ENCODE assay signal across 21 cellular contexts in genomic region chr2:182891611-182892010, GRCh38. TPM values are rescaled to one million over a fixed set of nuclear protein-coding genes. Genes with fewer than 3 reads are reported as not detected.
DNase-seq lines count a peak whose midpoint lies in the region; TF ChIP-seq lines count a peak whose summit lies in the region.
"Had no signal": no experiment of that assay in that cellular context is flagged by ENCODE, and none has a peak within 500 bp of the region (broad histone marks: within the 10 kb centered on the region; RNA-seq: fewer than 3 reads in every experiment).

No MANE protein-coding gene starts in this region.

- CTCF ChIA-PET in OCI-LY7 (lab: Charles Lee; ENCODE audit: unreplicated experiment): no interaction called here

- H3K4me2 ChIP-seq in OCI-LY7 (ENCODE audit: low read length) (no peak overlapping the region), osteoblast (ENCODE audit: insufficient read depth, low read length) (no peak overlapping the region)
- H3K4me2 ChIP-seq: BLaER1 treated with 17β-estradiol and CSF1 and Interleukin-3, amounts not matched to agents 10 nM and 100 nM had no signal

- H3K4me1 Mint-ChIP-seq in osteocyte (ENCODE audit: unreplicated experiment): peaks cover 29% of the 10 kb centered on the region

- no peaks in the 10 kb centered on the region for H3K36me3 Mint-ChIP-seq in osteocyte (ENCODE audit: unreplicated experiment)
- H3K36me3 Mint-ChIP-seq: CD8-positive, alpha-beta memory T cell had no signal

- H3K27me3 ChIP-seq in osteoblast (ENCODE audit: insufficient read depth, low read length) (no peaks in the 10 kb centered on the region), MG63 (no peaks in the 10 kb centered on the region), HAP-1 (ENCODE audit: low read depth) (no peaks in the 10 kb centered on the region)
- H3K27me3 ChIP-seq: BLaER1 treated with 17β-estradiol and CSF1 and Interleukin-3, amounts not matched to agents 10 nM and 100 nM; SJCRH30 had no signal

- H4K20me1 ChIP-seq in OCI-LY7 (ENCODE audit: insufficient read depth, low read length) (no peaks in the 10 kb centered on the region), osteoblast (ENCODE audit: insufficient read depth, low read length) (no peaks in the 10 kb centered on the region)
- H4K20me1 ChIP-seq: BLaER1 treated with 17β-estradiol and CSF1 and Interleukin-3, amounts not matched to agents 10 nM and 100 nM had no signal

- no peak overlapping the region for H3K4me3 ChIP-seq in OCI-LY7 (ENCODE audit: low read depth, low read length, poor library complexity, severe bottlenecking)
- no peak overlapping the region for H3K4me3 ChIP-seq in epithelial cell of esophagus (ENCODE audit: low read length)
- no peak overlapping the region for H3K4me3 ChIP-seq in osteoblast (ENCODE audit: insufficient read depth, low read length)
- no peak overlapping the region for H3K4me3 ChIP-seq in MG63
- no peak overlapping the region for H3K4me3 ChIP-seq in HAP-1
- H3K4me3 ChIP-seq: BLaER1 treated with 17β-estradiol and CSF1 and Interleukin-3, amounts not matched to agents 10 nM and 100 nM; SJCRH30 had no signal

- POLR2A ChIA-PET in OCI-LY7 (lab: Charles Lee): interaction anchor here (0.6 to 2.6 kb wide), 13 partner anchors 9 to 760 kb away, joined by 3 to 6 read pairs (median 4); partner anchors contain the start of gene FRZB

- no peak overlapping the region for H3K4me3 Mint-ChIP-seq in osteocyte (ENCODE audit: unreplicated experiment)
- H3K4me3 Mint-ChIP-seq: CD8-positive, alpha-beta memory T cell; H9 had no signal

- no peak overlapping the region for H3K27ac Mint-ChIP-seq in osteocyte (ENCODE audit: unreplicated experiment)
- H3K27ac Mint-ChIP-seq: CD8-positive, alpha-beta memory T cell; H9 had no signal

- TF ChIP-seq CTCF in OCI-LY7 (conservative IDR thresholded peaks at IDR 0.05; ENCODE audit: low read length) (no peak), epithelial cell of esophagus (IDR thresholded peaks at IDR 0.05; ENCODE audit: insufficient read depth, low read depth, low read length, missing control alignments) (no peak), osteoblast (IDR thresholded peaks at IDR 0.05; ENCODE audit: extremely low read depth, low read depth, low read length) (no peak), osteocyte (IDR thresholded peaks at IDR 0.05) (no peak)

- H2AFZ ChIP-seq in OCI-LY7 (ENCODE audit: low read length) (peak overlapping the region; percentile 71), osteoblast (ENCODE audit: low read length) (peak overlapping the region; percentile 34)

- no peaks in the 10 kb centered on the region for H3K36me3 ChIP-seq in OCI-LY7 (ENCODE audit: insufficient read depth, low read length)
- no peaks in the 10 kb centered on the region for H3K36me3 ChIP-seq in osteoblast (ENCODE audit: insufficient read depth, low read length)
- no peaks in the 10 kb centered on the region for H3K36me3 ChIP-seq in MG63
- no peaks in the 10 kb centered on the region for H3K36me3 ChIP-seq in HAP-1 (replicated peaks)
- H3K36me3 ChIP-seq: BLaER1 treated with 17β-estradiol and CSF1 and Interleukin-3, amounts not matched to agents 10 nM and 100 nM; SJCRH30 had no signal

- H3K9me3 Mint-ChIP-seq in osteocyte (ENCODE audit: unreplicated experiment): peaks cover under 1% of the 10 kb centered on the region
- H3K9me3 Mint-ChIP-seq: CD8-positive, alpha-beta memory T cell; H9 had no signal

- peaks cover 4% of the 10 kb centered on the region; the same call in 1 of the 2 replicates for H3K9me3 ChIP-seq in OCI-LY7 (ENCODE audit: low read length)
- H3K9me3 ChIP-seq in osteoblast (ENCODE audit: low read depth, low read length): no peaks in the 10 kb centered on the region
- no peaks in the 10 kb centered on the region for H3K9me3 ChIP-seq in MG63
- no peaks in the 10 kb centered on the region for H3K9me3 ChIP-seq in HAP-1
- H3K9me3 ChIP-seq: SJCRH30 had no signal

- H3K9me2 ChIP-seq in OCI-LY7 (ENCODE audit: insufficient read depth, low read length): no peaks in the 10 kb centered on the region

- DNase-seq in ELR (ENCODE audit: low read depth) (peak; percentile 24), OCI-LY7 (ENCODE audit: low spot score) (no peak), epithelial cell of esophagus (ENCODE audit: low read depth) (peak; percentile 17), osteoblast (ENCODE audit: insufficient read length, low spot score, missing footprints) (no peak), MG63 (no peak), mucosa of gallbladder (ENCODE audit: low spot score) (no peak), osteocyte (ENCODE audit: extremely low spot score, unreplicated experiment) (no peak), HAP-1 (ENCODE audit: low spot score in 2 of 2) (no peak)
- DNase-seq: CD8-positive, alpha-beta memory T cell; DMS 273 treated with DMSO at 0.1 percent for 48 hours; DND-41; H9; NCI-H1105 treated with DMSO at 0.1 percent for 48 hours; NCI-H1694 treated with DMSO at 0.1 percent for 48 hours; NCI-H2107; NCI-H510A; NCI-H774; SJCRH30 had no signal

- in situ Hi-C loops in HAP-1 (cut with MboI; ENCODE audit: low sequenced_read_pairs): no loop called here

- no peak overlapping the region for H3K27ac ChIP-seq in OCI-LY7 (ENCODE audit: low read depth, low read length, poor library complexity, severe bottlenecking)
- H3K27ac ChIP-seq in osteoblast (ENCODE audit: low read depth, low read length): no peak overlapping the region
- H3K27ac ChIP-seq: BLaER1 treated with 17β-estradiol and CSF1 and Interleukin-3, amounts not matched to agents 10 nM and 100 nM; HL-60; SJCRH30 had no signal

- intact Hi-C loops in OCI-LY7 (cut with micrococcal nuclease; ENCODE audit: unreplicated experiment): no loop called here

- no peaks in the 10 kb centered on the region for H3K27me3 Mint-ChIP-seq in osteocyte (ENCODE audit: unreplicated experiment)
- H3K27me3 Mint-ChIP-seq: CD8-positive, alpha-beta memory T cell had no signal

- BruUV-seq in OCI-LY7 (replicated peaks; lab: Mats Ljungman, UMichigan): no TSS peak

- H3K79me2 ChIP-seq in OCI-LY7 (ENCODE audit: insufficient read depth, low read depth, low read length) (no peaks in the 10 kb centered on the region), osteoblast (ENCODE audit: insufficient read depth, low read length) (no peaks in the 10 kb centered on the region)

- peaks cover 24% of the 10 kb centered on the region for H3K4me1 ChIP-seq in OCI-LY7 (ENCODE audit: insufficient read depth, low read length, poor library complexity, severe bottlenecking)
- peaks cover 11% of the 10 kb centered on the region for H3K4me1 ChIP-seq in osteoblast (ENCODE audit: insufficient read depth, low read length)
- peaks cover 4% of the 10 kb centered on the region; the same call in 1 of the 2 replicates for H3K4me1 ChIP-seq in HAP-1
- H3K4me1 ChIP-seq: BLaER1 treated with 17β-estradiol and CSF1 and Interleukin-3, amounts not matched to agents 10 nM and 100 nM; SJCRH30 had no signal

RNA-seq across cellular contexts. Expression of gene FRZB, which starts 25.2 kb away (rescaled TPM):
- total RNA-seq in OCI-LY7 (2014; rRNA removed; shearing (Covaris generic)): 0.10 TPM in 1 of 2 replicates, not detected in the other
- not detected in 2 replicates for total RNA-seq in OCI-LY7 (2022)
- 0.29 and 0.36 TPM in 2 replicates for total RNA-seq in osteoblast
- total RNA-seq in MG63 (2014; rRNA removed; shearing (Covaris generic); ENCODE audit: low replicate concordance): not detected in 2 replicates
- 46.5 TPM for total RNA-seq in mucosa of gallbladder
- total RNA-seq in osteocyte: 46.6 and 47.3 TPM in 2 replicates
- total RNA-seq: CD8-positive, alpha-beta memory T cell; HT1080 had no signal

Comparison
In these comparisons a context has a peak if more than half of its experiments do, and no peak if none do; other contexts are left out.
1. DNase-seq: peak in ELR (single experiment) and epithelial cell of esophagus (single experiment); none in OCI-LY7 (single experiment), osteoblast (single experiment), MG63 (single experiment), mucosa of gallbladder (single experiment), osteocyte (single experiment) and HAP-1 (0 of 2).
2. RNA of gene FRZB, which starts 25.2 kb away (total RNA-seq): 46.6 to 47.3 TPM in osteocyte and 46.5 TPM in mucosa of gallbladder (single experiment); 0.29 to 0.36 TPM in osteoblast, 0.10 TPM in OCI-LY7 and not detected in MG63; every median in the first group is over 10 times any median in the second.